Comparison of ENCODE assay signal across 15 cellular contexts in the genomic region with DNA sequence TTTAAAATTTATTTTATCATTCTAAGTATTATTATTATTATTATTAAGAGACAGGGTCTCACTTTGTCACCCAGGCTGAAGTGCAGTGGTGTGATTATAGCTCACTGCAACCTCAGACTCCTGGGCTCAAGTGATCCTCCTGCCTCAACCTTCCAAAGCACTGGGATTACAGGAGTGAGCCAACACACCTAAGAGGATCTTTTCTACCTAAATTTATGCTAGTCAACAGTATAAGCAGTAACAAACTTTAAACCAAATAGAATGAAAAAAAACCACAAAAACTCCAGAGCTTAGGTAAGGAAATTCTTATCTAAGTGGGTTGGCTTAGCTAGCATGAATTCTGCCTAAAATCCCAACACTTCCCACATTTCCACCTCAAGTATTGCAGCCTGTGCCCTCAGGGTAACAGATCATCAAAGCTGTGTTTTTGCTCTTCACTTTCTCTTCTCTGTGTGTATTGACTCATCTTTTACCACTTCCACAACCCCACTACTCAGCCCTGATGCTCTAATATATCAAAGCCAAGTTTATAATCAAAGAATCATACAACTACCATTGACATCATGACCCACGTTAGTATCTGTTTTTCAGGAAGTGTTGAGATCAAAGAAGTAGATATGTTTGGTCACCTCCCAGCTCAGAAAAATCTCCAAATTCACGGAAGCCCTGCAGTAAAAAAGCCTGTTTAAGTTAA.
DNase-seq lines count a peak whose midpoint lies in the region; ATAC-seq and TF ChIP-seq lines count a peak whose summit lies in the region.
"Had no signal": no experiment of that assay in that cellular context is flagged by ENCODE, and none has a peak within 500 bp of the region (broad histone marks: within the 10 kb centered on the region; RNA-seq: fewer than 3 reads in every experiment).

No MANE protein-coding gene starts in this region.

- H3K27me3 Mint-ChIP-seq in activated T-cell treated with anti-CD3 and anti-CD28 coated beads, Interleukin-2, amount 50 U/mL, for 4 hours (ENCODE audit: low read depth): no peaks in the 10 kb centered on the region
- H3K27me3 Mint-ChIP-seq in activated naive CD4-positive, alpha-beta T cell treated with anti-CD3 and anti-CD28 coated beads for 36 hours (ENCODE audit: low read depth): no peaks in the 10 kb centered on the region
- peaks cover 10 to 17% of the 10 kb centered on the region in 2 donors for H3K27me3 Mint-ChIP-seq in natural killer cell (ENCODE audit: low read depth in 2 of 2)
- H3K27me3 Mint-ChIP-seq in type B pancreatic cell: peaks cover 25% of the 10 kb centered on the region

- peak overlapping the region; percentile 91 for H3K27ac Mint-ChIP-seq in activated naive CD4-positive, alpha-beta T cell treated with anti-CD3 and anti-CD28 coated beads for 36 hours
- no peak overlapping the region for H3K27ac Mint-ChIP-seq in natural killer cell
- no peak overlapping the region for H3K27ac Mint-ChIP-seq in type B pancreatic cell
- H3K27ac Mint-ChIP-seq: dendritic cell treated with granulocyte-macrophage colony-stimulating factor and Interleukin-4, amounts not matched to agents 40 ng/mL and 50 ng/mL, for 4 days had no signal

- H3K36me3 ChIP-seq in RWPE2 (ENCODE audit: low read depth): no peaks in the 10 kb centered on the region
- H3K36me3 ChIP-seq: pancreas, WERI-Rb-1 had no signal

- H3K4me3 ChIP-seq in RWPE2 (ENCODE audit: severe bottlenecking): no peak overlapping the region
- H3K4me3 ChIP-seq: pancreas had no signal

- peaks cover 6% of the 10 kb centered on the region for H3K27me3 ChIP-seq in RWPE2 (ENCODE audit: insufficient read depth, poor library complexity, severe bottlenecking)
- H3K27me3 ChIP-seq: pancreas had no signal

- H3K36me3 Mint-ChIP-seq in activated T-cell treated with anti-CD3 and anti-CD28 coated beads, Interleukin-2, amount 50 U/mL, for 4 hours (ENCODE audit: insufficient read depth): no peaks in the 10 kb centered on the region
- H3K36me3 Mint-ChIP-seq in activated naive CD4-positive, alpha-beta T cell treated with anti-CD3 and anti-CD28 coated beads for 36 hours (ENCODE audit: low read depth): no peaks in the 10 kb centered on the region
- H3K36me3 Mint-ChIP-seq in natural killer cell (no peaks in the 10 kb centered on the region), type B pancreatic cell (no peaks in the 10 kb centered on the region)

- no peaks in the 10 kb centered on the region for H3K9me3 ChIP-seq in RWPE2 (ENCODE audit: severe bottlenecking)
- H3K9me3 ChIP-seq: pancreas had no signal

- DNase-seq in activated T-cell treated with anti-CD3 and anti-CD28 coated beads, Interleukin-2, amount 50 U/mL, for 4 hours: no peak
- no peak for DNase-seq in activated T-cell treated with anti-CD3 and anti-CD28 coated beads, Interleukin-2, amount 50 U/mL, for 1 hour
- no peak for DNase-seq in RWPE2 (ENCODE audit: low spot score)
- DNase-seq in activated naive CD4-positive, alpha-beta T cell treated with anti-CD3 and anti-CD28 coated beads for 36 hours: peak; percentile 61
- DNase-seq in natural killer cell: no peak
- no peak for DNase-seq in type B pancreatic cell (ENCODE audit: extremely low spot score, unreplicated experiment)
- no peak for DNase-seq in DMS79 (lab: John Stamatoyannopoulos, UW)
- DNase-seq in inferior parietal cortex (ENCODE audit: extremely low spot score): no peak
- DNase-seq: DND-41, NCI-H1092, NCI-H345, pancreas, RPMI8226, WERI-Rb-1 had no signal

- CTCF ChIA-PET in activated naive CD4-positive, alpha-beta T cell treated with anti-CD3 and anti-CD28 coated beads for 36 hours (lab: Charles Lee): interaction anchor here (0.8 to 1.6 kb wide), 2 partner anchors 19 to 202 kb away, joined by 4 to 5 read pairs; no protein-coding TSS in a partner anchor

- peak; percentile 95 for ATAC-seq in activated T-cell treated with anti-CD3 and anti-CD28 coated beads, Interleukin-2, amount 50 U/mL, for 4 hours
- ATAC-seq in RWPE2 (ENCODE audit: low read depth) (peak; percentile 55; the same call in 2 of the 3 replicates), natural killer cell (peak in 2 of 3 donors; percentile 61 to 65)
- ATAC-seq: pancreas had no signal

- H3K27ac ChIP-seq in RWPE2 (ENCODE audit: poor library complexity, severe bottlenecking): no peak overlapping the region
- H3K27ac ChIP-seq: pancreas, WERI-Rb-1 had no signal

- TF ChIP-seq CTCF in RWPE2 (IDR thresholded peaks at IDR 0.05; ENCODE audit: poor library complexity, severe bottlenecking) (no peak), natural killer cell (IDR thresholded peaks at IDR 0.05) (no peak), type B pancreatic cell (conservative IDR thresholded peaks at IDR 0.05) (no peak)

- H3K4me3 Mint-ChIP-seq in activated T-cell treated with anti-CD3 and anti-CD28 coated beads, Interleukin-2, amount 50 U/mL, for 4 hours: peak overlapping the region; percentile 19
- peak overlapping the region; percentile 42 for H3K4me3 Mint-ChIP-seq in activated naive CD4-positive, alpha-beta T cell treated with anti-CD3 and anti-CD28 coated beads for 36 hours
- no peak overlapping the region for H3K4me3 Mint-ChIP-seq in natural killer cell
- H3K4me3 Mint-ChIP-seq in type B pancreatic cell: no peak overlapping the region
- H3K4me3 Mint-ChIP-seq: dendritic cell treated with granulocyte-macrophage colony-stimulating factor and Interleukin-4, amounts not matched to agents 40 ng/mL and 50 ng/mL, for 4 days had no signal

- intact Hi-C loops in activated naive CD4-positive, alpha-beta T cell treated with anti-CD3 and anti-CD28 coated beads for 36 hours (cut with micrococcal nuclease): loop anchor here (1.0 to 10.0 kb wide), 14 partner anchors 8 to 1188 kb away; a partner anchor contains a TSS
- intact Hi-C loops in natural killer cell (cut with micrococcal nuclease): no loop called here

- peaks cover 8% of the 10 kb centered on the region for H3K4me1 ChIP-seq in RWPE2 (ENCODE audit: insufficient read depth, poor library complexity, severe bottlenecking)
- H3K4me1 ChIP-seq: pancreas had no signal

- H3K4me1 Mint-ChIP-seq in activated T-cell treated with anti-CD3 and anti-CD28 coated beads, Interleukin-2, amount 50 U/mL, for 4 hours (ENCODE audit: low read depth): peaks cover 45% of the 10 kb centered on the region
- H3K4me1 Mint-ChIP-seq in activated naive CD4-positive, alpha-beta T cell treated with anti-CD3 and anti-CD28 coated beads for 36 hours (ENCODE audit: low read depth): peaks cover 41% of the 10 kb centered on the region
- H3K4me1 Mint-ChIP-seq in natural killer cell (peaks cover 5 to 10% of the 10 kb centered on the region in 2 donors), type B pancreatic cell (ENCODE audit: unreplicated experiment) (peaks cover 11% of the 10 kb centered on the region)

- H3K9me3 Mint-ChIP-seq in activated T-cell treated with anti-CD3 and anti-CD28 coated beads, Interleukin-2, amount 50 U/mL, for 4 hours: no peaks in the 10 kb centered on the region
- no peaks in the 10 kb centered on the region for H3K9me3 Mint-ChIP-seq in activated naive CD4-positive, alpha-beta T cell treated with anti-CD3 and anti-CD28 coated beads for 36 hours
- H3K9me3 Mint-ChIP-seq in natural killer cell: no peaks in the 10 kb centered on the region
- no peaks in the 10 kb centered on the region for H3K9me3 Mint-ChIP-seq in type B pancreatic cell
- H3K9me3 Mint-ChIP-seq: dendritic cell treated with granulocyte-macrophage colony-stimulating factor and Interleukin-4, amounts not matched to agents 40 ng/mL and 50 ng/mL, for 4 days had no signal

Comparison
In these comparisons a context has a peak if more than half of its experiments do, and no peak if none do; other contexts are left out.
1. H3K4me3 Mint-ChIP-seq: peak in activated T-cell treated with anti-CD3 and anti-CD28 coated beads, Interleukin-2, amount 50 U/mL, for 4 hours (single experiment) and activated naive CD4-positive, alpha-beta T cell treated with anti-CD3 and anti-CD28 coated beads for 36 hours (single experiment); none in natural killer cell (single experiment) and type B pancreatic cell (single experiment).
2. Peak in every context shown above with its lines, with median percentiles within 50 percentile points of each other: ATAC-seq.